In the genomic region with DNA sequence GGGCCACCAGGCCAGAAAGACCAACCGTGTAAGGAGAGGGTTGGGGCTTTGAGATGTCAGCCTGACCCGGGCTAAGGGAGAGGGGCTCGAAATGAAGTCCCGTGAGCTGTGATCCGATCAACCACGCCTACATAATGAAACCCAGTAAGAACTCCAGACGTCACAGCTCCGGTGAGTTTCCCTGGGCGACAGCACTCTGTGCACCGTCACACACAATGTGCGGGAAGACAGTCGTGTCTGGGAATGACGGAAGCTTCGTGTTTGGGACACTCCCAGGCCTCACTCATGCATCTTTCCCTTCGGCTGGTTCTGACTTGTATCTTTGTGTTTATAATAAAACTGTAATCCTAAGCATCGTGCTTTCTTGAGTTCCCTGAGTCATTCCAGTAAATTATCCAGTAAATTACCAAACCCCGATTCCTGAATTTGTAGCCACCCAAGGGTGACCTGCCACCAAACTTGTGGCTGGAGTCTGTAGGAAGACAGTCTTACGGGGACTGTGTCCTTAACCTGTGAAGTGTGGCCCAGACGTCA, we compare ENCODE assay signal across 2 cellular contexts.
TF ChIP-seq lines count a peak whose summit lies in the region.

No MANE protein-coding gene starts in this region.

TF ChIP-seq in IMR-90, 13 proteins besides CTCF, POLR2A, EP300 and RAD21:
- TF ChIP-seq BHLHE40 (IDR thresholded peaks at IDR 0.05; ENCODE audit: low read depth, low read length) (peak; percentile 40; the same call in 1 of the 2 replicates), FOS (IDR thresholded peaks at IDR 0.05; ENCODE audit: low read depth, low read length) (peak; percentile 55), USF2 (IDR thresholded peaks at IDR 0.05; ENCODE audit: low read depth, low read length) (no peak), MAZ (IDR thresholded peaks at IDR 0.05; ENCODE audit: borderline replicate concordance, low read depth, low read length) (no peak), SMC3 (IDR thresholded peaks at IDR 0.05; ENCODE audit: low read depth, low read length) (no peak), MXI1 (IDR thresholded peaks at IDR 0.05; ENCODE audit: borderline replicate concordance, low read depth, low read length) (no peak), MAFK (IDR thresholded peaks at IDR 0.05; ENCODE audit: low read depth, low read length) (no peak), NFE2L2 (IDR thresholded peaks at IDR 0.05; ENCODE audit: low read depth, low read length) (peak; percentile 64), RFX5 (IDR thresholded peaks at IDR 0.05; ENCODE audit: low read depth, low read length) (no peak), RCOR1 (IDR thresholded peaks at IDR 0.05; ENCODE audit: insufficient replicate concordance, low read length) (no peak), CHD1 (IDR thresholded peaks at IDR 0.05; ENCODE audit: low read depth, low read length) (no peak), CEBPB (IDR thresholded peaks at IDR 0.05; ENCODE audit: low read depth, low read length) (no peak)
- TF ChIP-seq, protein P1, sequence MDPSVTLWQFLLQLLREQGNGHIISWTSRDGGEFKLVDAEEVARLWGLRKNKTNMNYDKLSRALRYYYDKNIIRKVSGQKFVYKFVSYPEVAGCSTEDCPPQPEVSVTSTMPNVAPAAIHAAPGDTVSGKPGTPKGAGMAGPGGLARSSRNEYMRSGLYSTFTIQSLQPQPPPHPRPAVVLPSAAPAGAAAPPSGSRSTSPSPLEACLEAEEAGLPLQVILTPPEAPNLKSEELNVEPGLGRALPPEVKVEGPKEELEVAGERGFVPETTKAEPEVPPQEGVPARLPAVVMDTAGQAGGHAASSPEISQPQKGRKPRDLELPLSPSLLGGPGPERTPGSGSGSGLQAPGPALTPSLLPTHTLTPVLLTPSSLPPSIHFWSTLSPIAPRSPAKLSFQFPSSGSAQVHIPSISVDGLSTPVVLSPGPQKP (IDR thresholded peaks at IDR 0.05; ENCODE audit: borderline replicate concordance, low read depth, low read length), result no peak

TF ChIP-seq in SK-N-SH, 30 proteins besides CTCF, POLR2A, EP300 and RAD21:
- TF ChIP-seq MXI1 (IDR thresholded peaks at IDR 0.05; ENCODE audit: low read depth, low read length) (no peak), GATA2 (CRISPR knock-in tag; IDR thresholded peaks at IDR 0.05) (no peak), SMC3 (IDR thresholded peaks at IDR 0.05; ENCODE audit: low read depth, low read length) (no peak), EZH2phosphoT487 (IDR thresholded peaks at IDR 0.05; ENCODE audit: borderline replicate concordance, low read depth) (no peak), ZBTB33 (IDR thresholded peaks at IDR 0.05; ENCODE audit: borderline replicate concordance, low read depth) (no peak), FOXJ3 (CRISPR knock-in tag; IDR thresholded peaks at IDR 0.05) (no peak), MAX (IDR thresholded peaks at IDR 0.05; ENCODE audit: low read depth) (no peak), RFX5 (IDR thresholded peaks at IDR 0.05; ENCODE audit: low read length) (no peak), JUND (IDR thresholded peaks at IDR 0.05) (no peak), TEAD4 (IDR thresholded peaks at IDR 0.05; ENCODE audit: borderline replicate concordance, insufficient read depth) (no peak), GABPA (IDR thresholded peaks at IDR 0.05; ENCODE audit: low read depth) (no peak), YY1 (IDR thresholded peaks at IDR 0.05; ENCODE audit: low read depth) (no peak), SIN3A (IDR thresholded peaks at IDR 0.05; ENCODE audit: borderline replicate concordance, low read depth, low read length) (no peak), MEF2A (IDR thresholded peaks at IDR 0.05; ENCODE audit: borderline replicate concordance, low read depth) (no peak), TCF12 (IDR thresholded peaks at IDR 0.05) (no peak), ELF1 (IDR thresholded peaks at IDR 0.05) (no peak), POLR2AphosphoS5 (IDR thresholded peaks at IDR 0.05; ENCODE audit: low read depth, low read length) (no peak)
- TF ChIP-seq, protein P2, sequence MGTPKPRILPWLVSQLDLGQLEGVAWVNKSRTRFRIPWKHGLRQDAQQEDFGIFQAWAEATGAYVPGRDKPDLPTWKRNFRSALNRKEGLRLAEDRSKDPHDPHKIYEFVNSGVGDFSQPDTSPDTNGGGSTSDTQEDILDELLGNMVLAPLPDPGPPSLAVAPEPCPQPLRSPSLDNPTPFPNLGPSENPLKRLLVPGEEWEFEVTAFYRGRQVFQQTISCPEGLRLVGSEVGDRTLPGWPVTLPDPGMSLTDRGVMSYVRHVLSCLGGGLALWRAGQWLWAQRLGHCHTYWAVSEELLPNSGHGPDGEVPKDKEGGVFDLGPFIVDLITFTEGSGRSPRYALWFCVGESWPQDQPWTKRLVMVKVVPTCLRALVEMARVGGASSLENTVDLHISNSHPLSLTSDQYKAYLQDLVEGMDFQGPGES (IDR thresholded peaks at IDR 0.05; ENCODE audit: low read depth, low read length), result no peak
TF ChIP-seq in SK-N-SH: peak in this region for 0.
